In genomic region chr12:72141381-72141780, GRCh38 we compare ENCODE assay signal across 8 cellular contexts.
DNase-seq lines count a peak whose midpoint lies in the region; ATAC-seq, FAIRE-seq and TF ChIP-seq lines count a peak whose summit lies in the region.

No MANE protein-coding gene starts in this region.

- DNase-seq in GM12878 (ENCODE audit: low read depth, low spot score) (peak; percentile 31), pons (ENCODE audit: low spot score) (no peak), GDM1 (lab: John Stamatoyannopoulos, UW) (no peak), iPS-NIHi7 (ENCODE audit: extremely low spot score) (no peak)
- no peak for DNase-seq in activated naive CD8-positive, alpha-beta T cell treated with anti-CD3 and anti-CD28 coated beads for 36 hours

- CTCF ChIA-PET in GM12878 (lab: Yijun Ruan, JAX) = interaction anchor here (0.9 to 1.4 kb wide), 2 partner anchors 8 to 46 kb away, joined by 3 to 4 read pairs; no protein-coding TSS in a partner anchor

- TF ChIP-seq RAD21 in GM12878 (IDR thresholded peaks at IDR 0.05; ENCODE audit: insufficient read depth, low read depth, low read length) = peak; percentile 34; the same call in 1 of the 2 replicates

- FAIRE-seq in GM12878 (lab: Jason Lieb, UNC) = no peak

- ATAC-seq in GM21515 (IDR thresholded peaks at IDR 0.05; ENCODE audit: unreplicated experiment) (peak; percentile 96), HG03558 (IDR thresholded peaks at IDR 0.05; ENCODE audit: extremely low read depth, unreplicated experiment) (peak; percentile 97), GM12878 (peak; percentile 98)

- WGBS in GM12878 (ENCODE audit: insufficient coverage, insufficient replicate concordance, low lambda C conversion rate, missing lambda C conversion rate) = 21% methylated on average over 2 of the region's 2 CpGs

- H3K27me3 Mint-ChIP-seq in activated naive CD8-positive, alpha-beta T cell treated with anti-CD3 and anti-CD28 coated beads for 36 hours = peaks cover 4% of the 10 kb centered on the region

- H3K4me3 ChIP-seq in GM12878 = no peak overlapping the region

- no peaks in the 10 kb centered on the region for H3K9me3 ChIP-seq in GM12878 (replicated peaks; ENCODE audit: control insufficient read depth, insufficient read depth, low read length)

- H3K4me1 ChIP-seq in GM12878 (ENCODE audit: control insufficient read depth, insufficient read depth, low read length) = peaks cover 2% of the 10 kb centered on the region; the same call in 1 of the 2 replicates

- no peak overlapping the region for H3K4me3 Mint-ChIP-seq in activated naive CD8-positive, alpha-beta T cell treated with anti-CD3 and anti-CD28 coated beads for 36 hours

- BruUV-seq in GM12878 (replicated peaks; lab: Mats Ljungman, UMichigan) = no TSS peak

- H2AFZ ChIP-seq in GM12878 (ENCODE audit: control insufficient read depth, low read depth, low read length) = no peak overlapping the region

- H3K4me2 ChIP-seq in GM12878 (ENCODE audit: control insufficient read depth, insufficient read depth) = no peak overlapping the region

- in situ Hi-C loops in GM12878 (cut with MboI) = no loop called here

- H3K9ac ChIP-seq in GM12878 (ENCODE audit: control insufficient read depth, insufficient read depth, low read length) = no peak overlapping the region

- TF ChIP-seq EP300 in GM12878 (IDR thresholded peaks at IDR 0.05; ENCODE audit: borderline replicate concordance in 1 of 2, control insufficient read depth in 1 of 2, low read depth in 2 of 2, low read length in 2 of 2) = peak in 1 of 2 experiments; percentile 66; a peak in 1 of 4 replicates

- H3K9me3 Mint-ChIP-seq in activated naive CD8-positive, alpha-beta T cell treated with anti-CD3 and anti-CD28 coated beads for 36 hours = peaks cover 1% of the 10 kb centered on the region

- no peak overlapping the region for H3K27ac ChIP-seq in GM12878 (ENCODE audit: control insufficient read depth, insufficient read depth)

- RAD21 ChIA-PET in GM12878 (lab: Charles Lee; ENCODE audit: unreplicated experiment) = no interaction called here

- H3K4me1 Mint-ChIP-seq in activated naive CD8-positive, alpha-beta T cell treated with anti-CD3 and anti-CD28 coated beads for 36 hours = no peaks in the 10 kb centered on the region

- H3K27ac Mint-ChIP-seq in activated naive CD8-positive, alpha-beta T cell treated with anti-CD3 and anti-CD28 coated beads for 36 hours = no peak overlapping the region

- no peaks in the 10 kb centered on the region; a peak in 1 of 4 replicates for H3K27me3 ChIP-seq in GM12878 (replicated peaks in 1 of 2; ENCODE audit: control insufficient read depth in 2 of 2, insufficient read depth in 2 of 2, low read length in 1 of 2)

- H4K20me1 ChIP-seq in GM12878 (ENCODE audit: control insufficient read depth, insufficient read depth) = no peaks in the 10 kb centered on the region

- POLR2A ChIA-PET in GM12878 (lab: Charles Lee) = no interaction called here

- SMC1A ChIA-PET in GM12878 (lab: Charles Lee; ENCODE audit: uncharacterized antibody, unreplicated experiment) = interaction anchor here (1.1 kb wide), 1 partner anchor 50 kb away, joined by 3 read pairs; no protein-coding TSS in a partner anchor

- no peaks in the 10 kb centered on the region for H3K36me3 ChIP-seq in GM12878 (ENCODE audit: control insufficient read depth in 2 of 2, insufficient read depth in 2 of 2, low read length in 1 of 2)

- TF ChIP-seq CTCF in GM12872 (IDR thresholded peaks at IDR 0.05; ENCODE audit: insufficient read depth, low read depth, low read length) (peak; percentile 36), GM12878 (IDR thresholded peaks at IDR 0.05 in 2 of 3, conservative IDR thresholded peaks at IDR 0.05 in 1 of 3; ENCODE audit: control insufficient read depth in 2 of 3, extremely low read depth in 1 of 3, insufficient read depth in 1 of 3, low read depth in 3 of 3, low read length in 3 of 3) (peak; percentile 18 to 27 (median 26); a peak in 4 of 6 replicates)

- intact Hi-C loops in GM12878 (cut with micrococcal nuclease; ENCODE audit: unreplicated experiment) = no loop called here

- no peaks in the 10 kb centered on the region for H3K36me3 Mint-ChIP-seq in activated naive CD8-positive, alpha-beta T cell treated with anti-CD3 and anti-CD28 coated beads for 36 hours

- TF ChIP-seq POLR2A in GM12878 (IDR thresholded peaks at IDR 0.05; ENCODE audit: low read depth, low read length) = no peak

- H3K79me2 ChIP-seq in GM12878 (ENCODE audit: control insufficient read depth, insufficient read depth, low read length) = no peaks in the 10 kb centered on the region

TF ChIP-seq in GM12878, 131 proteins besides CTCF, POLR2A, EP300 and RAD21 (continues in another document):
- TF ChIP-seq MLLT1 (IDR thresholded peaks at IDR 0.05) = 0 out of 2 replicates have a peak, but pooled peaks have one; percentile 24
- TF ChIP-seq LARP7 (IDR thresholded peaks at IDR 0.05) = no peak
- no peak for TF ChIP-seq STAT1 (conservative IDR thresholded peaks at IDR 0.05)
- TF ChIP-seq JUNB (IDR thresholded peaks at IDR 0.05) = peak; percentile 89
- TF ChIP-seq ZZZ3 (IDR thresholded peaks at IDR 0.05; ENCODE audit: control insufficient read depth, insufficient read length, low read depth) = no peak
- TF ChIP-seq EZH2 (IDR thresholded peaks at IDR 0.05; ENCODE audit: borderline replicate concordance, control insufficient read depth, low read depth, low read length) = no peak
- TF ChIP-seq SMAD1 (IDR thresholded peaks at IDR 0.05; ENCODE audit: low read depth, partially characterized antibody) = peak; percentile 99
- peak; percentile 98 for TF ChIP-seq RUNX3 (IDR thresholded peaks at IDR 0.05; ENCODE audit: low read length)
- TF ChIP-seq NFIC (IDR thresholded peaks at IDR 0.05; ENCODE audit: low read depth, low read length) = peak; percentile 72
- no peak for TF ChIP-seq SIN3A (IDR thresholded peaks at IDR 0.05; ENCODE audit: low read depth, low read length)
- no peak for TF ChIP-seq IRF3 (IDR thresholded peaks at IDR 0.05)
- TF ChIP-seq USF2 (IDR thresholded peaks at IDR 0.05; ENCODE audit: borderline replicate concordance, low read depth, low read length) = no peak
- TF ChIP-seq HDAC6 (IDR thresholded peaks at IDR 0.05; ENCODE audit: unreplicated experiment) = no peak
- no peak for TF ChIP-seq SMARCA5 (IDR thresholded peaks at IDR 0.05)
- TF ChIP-seq HDGF (IDR thresholded peaks at IDR 0.05) = no peak
- TF ChIP-seq ZNF217 (IDR thresholded peaks at IDR 0.05) = peak; percentile 87
- TF ChIP-seq FOXM1 (IDR thresholded peaks at IDR 0.05; ENCODE audit: low read depth, low read length) = peak; percentile 73; the same call in 1 of the 2 replicates
- no peak for TF ChIP-seq E2F8 (IDR thresholded peaks at IDR 0.05; ENCODE audit: low read depth, partially characterized antibody)
- TF ChIP-seq BACH1 (IDR thresholded peaks at IDR 0.05; ENCODE audit: borderline replicate concordance) = peak; percentile 67
- no peak for TF ChIP-seq SUZ12 (IDR thresholded peaks at IDR 0.05; ENCODE audit: unreplicated experiment)
- TF ChIP-seq GABPA (IDR thresholded peaks at IDR 0.05; ENCODE audit: low read depth) = 0 out of 2 replicates have a peak, but pooled peaks have one; percentile 19
